Comparison of ENCODE assay signal across 7 cellular contexts in the genomic region with DNA sequence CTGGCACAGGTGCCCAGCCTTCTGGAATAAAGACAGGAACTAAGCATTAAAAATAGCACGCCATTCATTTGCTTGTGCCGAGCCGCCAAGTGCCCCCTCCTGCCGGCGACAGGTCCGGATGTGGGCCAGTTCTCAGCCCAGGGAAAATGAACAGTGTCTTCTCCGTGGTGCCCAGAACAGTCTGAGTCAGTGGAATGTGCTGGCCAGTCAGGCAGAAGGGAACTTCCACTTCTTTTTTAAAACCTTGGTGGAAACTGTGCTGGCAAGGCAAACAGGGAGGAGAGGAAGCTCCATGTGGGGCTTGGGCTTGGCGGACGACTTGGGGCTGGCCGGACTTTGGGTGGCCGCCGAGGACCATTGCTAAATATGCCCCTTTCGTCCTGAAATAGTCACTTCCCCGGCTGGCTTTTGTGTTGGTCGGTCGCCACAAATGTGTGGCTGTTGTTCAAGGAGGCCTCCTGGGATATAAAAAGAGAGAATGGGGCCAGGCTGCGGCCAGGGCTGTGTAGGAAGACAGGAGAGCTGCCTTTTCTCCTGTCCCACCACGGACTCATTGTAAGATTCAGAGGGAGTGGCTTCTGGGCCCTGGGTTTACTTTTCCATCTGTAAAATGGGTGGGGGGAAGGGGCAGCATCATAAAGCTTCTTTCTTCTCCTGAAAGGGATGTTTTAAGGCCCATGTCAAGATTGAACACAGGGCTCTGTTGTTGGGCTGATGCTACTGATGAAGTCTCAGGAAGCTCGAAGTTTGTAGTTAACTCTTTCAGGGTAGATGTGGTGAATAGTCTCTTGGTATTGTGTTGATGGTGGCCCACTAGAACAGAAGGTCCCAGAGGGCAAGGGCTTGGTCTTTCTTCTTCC.
DNase-seq lines count a peak whose midpoint lies in the region; ATAC-seq and TF ChIP-seq lines count a peak whose summit lies in the region.

No MANE protein-coding gene starts in this region.

- H3K9me3 ChIP-seq in heart right ventricle = no peaks in the 10 kb centered on the region

- no peaks in the 10 kb centered on the region for H3K9me3 Mint-ChIP-seq in activated T-helper 1 cell treated with anti-CD3 and anti-CD28 coated beads, Interleukin-12 subunit alpha, Interleukin-12 subunit beta, Interleukin-2, Interleukin-4 antibody, amounts not matched to agents 30 ng/mL and 10 ng/mL and 1 ng/mL, durations not matched to agents 14 hours and 24 hours and 36 hours

- ATAC-seq in heart right ventricle (peak; percentile 94 to 99 (median 96)), GM19452 (IDR thresholded peaks at IDR 0.05; ENCODE audit: unreplicated experiment) (no peak)

- peaks cover 0 to 54% (median 25%) of the 10 kb centered on the region in 9 donors for H3K4me1 ChIP-seq in heart right ventricle

- H3K27ac ChIP-seq in heart right ventricle = peak overlapping the region; percentile 41 to 90 (median 78)

- H3K36me3 ChIP-seq in heart right ventricle = no peaks in the 10 kb centered on the region

- WGBS in heart right ventricle, 2 donors = 7 to 9% methylated on average over 19 of the region's 19 CpGs

- H3K27me3 Mint-ChIP-seq in activated T-helper 1 cell treated with anti-CD3 and anti-CD28 coated beads, Interleukin-12 subunit alpha, Interleukin-12 subunit beta, Interleukin-2, Interleukin-4 antibody, amounts not matched to agents 30 ng/mL and 10 ng/mL and 1 ng/mL, durations not matched to agents 14 hours and 24 hours and 36 hours (ENCODE audit: insufficient read depth) = no peaks in the 10 kb centered on the region

- H3K4me3 Mint-ChIP-seq in activated T-helper 1 cell treated with anti-CD3 and anti-CD28 coated beads, Interleukin-12 subunit alpha, Interleukin-12 subunit beta, Interleukin-2, Interleukin-4 antibody, amounts not matched to agents 30 ng/mL and 10 ng/mL and 1 ng/mL, durations not matched to agents 14 hours and 24 hours and 36 hours = peak overlapping the region; percentile 5

- no peaks in the 10 kb centered on the region for H3K27me3 ChIP-seq in heart right ventricle

- peak overlapping the region in 6 of 10 donors; percentile 14 to 31 (median 28) for H3K4me3 ChIP-seq in heart right ventricle

- H3K27ac Mint-ChIP-seq in activated T-helper 1 cell treated with anti-CD3 and anti-CD28 coated beads, Interleukin-12 subunit alpha, Interleukin-12 subunit beta, Interleukin-2, Interleukin-4 antibody, amounts not matched to agents 30 ng/mL and 10 ng/mL and 1 ng/mL, durations not matched to agents 14 hours and 24 hours and 36 hours = peak overlapping the region; percentile 72

- DNase-seq in Kasumi-1 (lab: John Stamatoyannopoulos, UW) (peak; percentile 40 to 57), heart right ventricle (peak; percentile 69 to 76), renal cortical epithelial cell (ENCODE audit: low read depth) (peak; percentile 91), NK-92 (lab: John Stamatoyannopoulos, UW; ENCODE audit: unreplicated experiment) (no peak), GM10266 (ENCODE audit: extremely low spot score) (no peak)
- DNase-seq in activated T-helper 1 cell treated with anti-CD3 and anti-CD28 coated beads, Interleukin-12 subunit alpha, Interleukin-12 subunit beta, Interleukin-2, Interleukin-4 antibody, amounts not matched to agents 30 ng/mL and 10 ng/mL and 1 ng/mL, durations not matched to agents 14 hours and 24 hours and 36 hours (ENCODE audit: low spot score) = peak; percentile 16

- TF ChIP-seq CTCF in heart right ventricle (IDR thresholded peaks at IDR 0.05) (peak in 2 of 9 donors; percentile 5 to 17), GM10266 (IDR thresholded peaks at IDR 0.05; ENCODE audit: control insufficient read depth, insufficient read depth, low read depth, missing control alignments) (no peak)

- H3K36me3 Mint-ChIP-seq in activated T-helper 1 cell treated with anti-CD3 and anti-CD28 coated beads, Interleukin-12 subunit alpha, Interleukin-12 subunit beta, Interleukin-2, Interleukin-4 antibody, amounts not matched to agents 30 ng/mL and 10 ng/mL and 1 ng/mL, durations not matched to agents 14 hours and 24 hours and 36 hours (ENCODE audit: low read depth) = peaks cover 29% of the 10 kb centered on the region

- intact Hi-C loops in activated T-helper 1 cell treated with anti-CD3 and anti-CD28 coated beads, Interleukin-12 subunit alpha, Interleukin-12 subunit beta, Interleukin-2, Interleukin-4 antibody, amounts not matched to agents 30 ng/mL and 10 ng/mL and 1 ng/mL, durations not matched to agents 14 hours and 24 hours and 36 hours (cut with micrococcal nuclease) = loop anchor here (2.0 kb wide), 2 partner anchors 15 to 25 kb away; no protein-coding TSS in a partner anchor
- intact Hi-C loops in heart right ventricle (cut with DNase I) = loop anchor here in 3 of 10 donors (5.0 to 10.0 kb wide), 3 partner anchors 57 to 79 kb away; no protein-coding TSS in a partner anchor

- peaks cover 56% of the 10 kb centered on the region for H3K4me1 Mint-ChIP-seq in activated T-helper 1 cell treated with anti-CD3 and anti-CD28 coated beads, Interleukin-12 subunit alpha, Interleukin-12 subunit beta, Interleukin-2, Interleukin-4 antibody, amounts not matched to agents 30 ng/mL and 10 ng/mL and 1 ng/mL, durations not matched to agents 14 hours and 24 hours and 36 hours (ENCODE audit: low read depth)

Comparison
In these comparisons a context has a peak if more than half of its experiments do, and no peak if none do; other contexts are left out.
1. DNase-seq: peak in Kasumi-1 (2 of 2), activated T-helper 1 cell treated with anti-CD3 and anti-CD28 coated beads, Interleukin-12 subunit alpha, Interleukin-12 subunit beta, Interleukin-2, Interleukin-4 antibody, amounts not matched to agents 30 ng/mL and 10 ng/mL and 1 ng/mL, durations not matched to agents 14 hours and 24 hours and 36 hours (single experiment), heart right ventricle (2 of 2) and renal cortical epithelial cell (single experiment); none in NK-92 (single experiment) and GM10266 (single experiment).